8 cellular contexts compared by ENCODE assay signal in genomic region chr7:107169120-107170050, GRCh38. TPM values are rescaled to one million over a fixed set of nuclear protein-coding genes. Genes with fewer than 3 reads are reported as not detected.
DNase-seq lines count a peak whose midpoint lies in the region; ATAC-seq and TF ChIP-seq lines count a peak whose summit lies in the region.

No MANE protein-coding gene starts in this region.

- H3K9me2 ChIP-seq in OCI-LY7 (ENCODE audit: insufficient read depth, low read length): no peaks in the 10 kb centered on the region

- no peaks in the 10 kb centered on the region for H3K9me3 ChIP-seq in CD8-positive, alpha-beta T cell (ENCODE audit: low read length)
- no peaks in the 10 kb centered on the region for H3K9me3 ChIP-seq in OCI-LY7 (ENCODE audit: low read length)

- peak; percentile 3 for ATAC-seq in CD8-positive, alpha-beta T cell
- ATAC-seq in GM21423 (IDR thresholded peaks at IDR 0.05; ENCODE audit: unreplicated experiment): peak; percentile 26

- H2AFZ ChIP-seq in OCI-LY7 (ENCODE audit: low read length): peak overlapping the region; percentile 87

- intact Hi-C loops in CD8-positive, alpha-beta T cell (cut with DNase I, micrococcal nuclease): loop anchor here (1.0 to 10.0 kb wide), 15 partner anchors 11 to 1637 kb away; partner anchors contain the start of genes CCDC71L (in 2 of the 2), COG5 (in 2 of the 2), DUS4L (in 2 of the 2) and PIK3CG (in 2 of the 2)
- intact Hi-C loops in OCI-LY7 (cut with micrococcal nuclease; ENCODE audit: unreplicated experiment): loop anchor here (1.0 to 10.0 kb wide), 6 partner anchors 77 to 885 kb away; partner anchors contain the start of genes CBLL1 and NAMPT

- TF ChIP-seq CTCF in CD8-positive, alpha-beta T cell (IDR thresholded peaks at IDR 0.05): no peak
- peak; percentile 42 for TF ChIP-seq CTCF in OCI-LY7 (conservative IDR thresholded peaks at IDR 0.05; ENCODE audit: low read length)

- no peaks in the 10 kb centered on the region for H3K9me3 Mint-ChIP-seq in CD8-positive, alpha-beta T cell
- no peaks in the 10 kb centered on the region for H3K9me3 Mint-ChIP-seq in IgD-negative memory B cell

- H3K36me3 Mint-ChIP-seq in CD8-positive, alpha-beta T cell: peaks cover 24% of the 10 kb centered on the region
- H3K36me3 Mint-ChIP-seq in IgD-negative memory B cell: peaks cover 2% of the 10 kb centered on the region

- DNase-seq in CD8-positive, alpha-beta T cell: peak; percentile 74 to 86 (median 80)
- DNase-seq in OCI-LY7 (ENCODE audit: low spot score) (peak; percentile 94), activated T-cell treated with anti-CD3 and anti-CD28 coated beads for 24 hours (ENCODE audit: low read depth) (peak; percentile 81), epidermal melanocyte (ENCODE audit: insufficient read length, low spot score) (peak; percentile 80), midbrain (lab: John Stamatoyannopoulos, UW) (peak; percentile 99)
- DNase-seq in stimulated activated CD8-positive, alpha-beta memory T cell treated with anti-CD3 and anti-CD28 coated beads, Interleukin-15, amount 100 ng/mL, for 4 hours (ENCODE audit: low read depth in 2 of 2): peak; percentile 67 to 70

- no peaks in the 10 kb centered on the region for H3K27me3 Mint-ChIP-seq in CD8-positive, alpha-beta T cell (ENCODE audit: low read depth)
- H3K27me3 Mint-ChIP-seq in IgD-negative memory B cell: peaks cover 4% of the 10 kb centered on the region

- no peaks in the 10 kb centered on the region for H3K36me3 ChIP-seq in CD8-positive, alpha-beta T cell (ENCODE audit: insufficient read depth, low read length)
- H3K36me3 ChIP-seq in OCI-LY7 (ENCODE audit: insufficient read depth, low read length): 0 out of 2 replicates have a peak, but pooled peaks cover 4% of the 10 kb centered on the region

- POLR2A ChIA-PET in CD8-positive, alpha-beta T cell (lab: Charles Lee): interaction anchor here (0.6 to 3.6 kb wide), 37 partner anchors 8 to 1638 kb away, joined by 3 to 48 read pairs (median 5); partner anchors contain the start of genes CBLL1, CCDC71L, COG5 and DNAJB9
- POLR2A ChIA-PET in OCI-LY7 (lab: Charles Lee): interaction anchor here (0.5 to 2.0 kb wide), 29 partner anchors 8 to 1004 kb away, joined by 3 to 9 read pairs (median 4); no protein-coding TSS in a partner anchor

- CTCF ChIA-PET in CD8-positive, alpha-beta T cell (lab: Charles Lee): interaction anchor here (0.9 to 3.5 kb wide), 10 partner anchors 12 to 884 kb away, joined by 3 to 14 read pairs (median 4); no protein-coding TSS in a partner anchor
- CTCF ChIA-PET in OCI-LY7 (lab: Charles Lee; ENCODE audit: unreplicated experiment): interaction anchor here (0.6 to 0.9 kb wide), 3 partner anchors 104 to 227 kb away, joined by 3 to 5 read pairs (median 4); no protein-coding TSS in a partner anchor

- H4K20me1 ChIP-seq in OCI-LY7 (ENCODE audit: insufficient read depth, low read length): no peaks in the 10 kb centered on the region

- peaks cover 42% of the 10 kb centered on the region for H3K79me2 ChIP-seq in OCI-LY7 (ENCODE audit: insufficient read depth, low read depth, low read length)

- peak overlapping the region; percentile 99 for H3K27ac Mint-ChIP-seq in CD8-positive, alpha-beta T cell
- H3K27ac Mint-ChIP-seq in IgD-negative memory B cell: peak overlapping the region; percentile 94 to 100 (median 98)

- H3K4me1 Mint-ChIP-seq in CD8-positive, alpha-beta T cell (ENCODE audit: low read depth): peaks cover 44% of the 10 kb centered on the region
- H3K4me1 Mint-ChIP-seq in IgD-negative memory B cell: peaks cover 23 to 39% (median 27%) of the 10 kb centered on the region in 3 donors

- peak overlapping the region; percentile 94 for H3K4me3 Mint-ChIP-seq in CD8-positive, alpha-beta T cell
- peak overlapping the region; percentile 96 to 100 (median 98) for H3K4me3 Mint-ChIP-seq in IgD-negative memory B cell

- peak overlapping the region; percentile 98 for H3K27ac ChIP-seq in CD8-positive, alpha-beta T cell (ENCODE audit: low read depth, low read length)
- H3K27ac ChIP-seq in OCI-LY7 (ENCODE audit: low read depth, low read length, poor library complexity, severe bottlenecking): peak overlapping the region; percentile 70

- H3K4me3 ChIP-seq in CD8-positive, alpha-beta T cell (ENCODE audit: low read depth, low read length): peak overlapping the region; percentile 85
- peak overlapping the region; percentile 80 for H3K4me3 ChIP-seq in OCI-LY7 (ENCODE audit: low read depth, low read length, poor library complexity, severe bottlenecking)

- H3K27me3 ChIP-seq in CD8-positive, alpha-beta T cell (ENCODE audit: insufficient read depth, low read length): no peaks in the 10 kb centered on the region

- H3K4me2 ChIP-seq in OCI-LY7 (ENCODE audit: low read length): peak overlapping the region; percentile 93

- BruUV-seq in OCI-LY7 (replicated peaks; lab: Mats Ljungman, UMichigan): no TSS peak

- peaks cover 44% of the 10 kb centered on the region for H3K4me1 ChIP-seq in CD8-positive, alpha-beta T cell (ENCODE audit: insufficient read depth, low read length)
- H3K4me1 ChIP-seq in OCI-LY7 (ENCODE audit: insufficient read depth, low read length, poor library complexity, severe bottlenecking): peaks cover 20% of the 10 kb centered on the region

RNA-seq across cellular contexts. Expression of gene HBP1, which starts 0.6 kb away (rescaled TPM):
- 100 to 1,000 TPM; 233 to 251 TPM for total RNA-seq in CD8-positive, alpha-beta T cell
- 46.4 TPM for polyA plus RNA-seq in IgD-negative memory B cell
- 9.3 and 10.9 TPM in 2 replicates for total RNA-seq in OCI-LY7 (2014; rRNA removed; shearing (Covaris generic))
- 18.1 and 21.7 TPM in 2 replicates for total RNA-seq in OCI-LY7 (2022)

Comparison
In these comparisons a context has a peak if more than half of its experiments do, and no peak if none do; other contexts are left out.
1. Peak in every context shown above with its lines: DNase-seq, ATAC-seq, H3K4me3 ChIP-seq and H3K27ac ChIP-seq.
2. RNA of gene HBP1, which starts 0.6 kb away (total RNA-seq): 233 to 251 TPM in CD8-positive, alpha-beta T cell; 9.3 to 21.7 TPM in OCI-LY7; every median in the first group is over 10 times any median in the second.